ENCODE assay signal across 1 cellular context in genomic region chr14:65798216-65798615, GRCh38.
TF ChIP-seq lines count a peak whose summit lies in the region.

No MANE protein-coding gene starts in this region.

TF ChIP-seq in HepG2, 621 proteins besides CTCF, POLR2A, EP300 and RAD21 (continued from another document):
- TF ChIP-seq HNF1B (CRISPR knock-in tag; IDR thresholded peaks at IDR 0.05), result no peak
